In genomic region chr18:58407263-58407648, GRCh38 we compare ENCODE assay signal across 23 cellular contexts.
DNase-seq lines count a peak whose midpoint lies in the region; ATAC-seq, FAIRE-seq and TF ChIP-seq lines count a peak whose summit lies in the region.
"Had no signal": no experiment of that assay in that cellular context is flagged by ENCODE, and none has a peak within 500 bp of the region (broad histone marks: within the 10 kb centered on the region; RNA-seq: fewer than 3 reads in every experiment).

No MANE protein-coding gene starts in this region.

- no peak overlapping the region for H3K4me2 ChIP-seq in astrocyte (ENCODE audit: low read length)
- H3K4me2 ChIP-seq: KMS-11 had no signal

- DNase-seq in right cardiac atrium: no peak
- DNase-seq in Right ventricle myocardium inferior (ENCODE audit: missing footprints): no peak
- DNase-seq in astrocyte (ENCODE audit: low read depth): peak; percentile 14
- DNase-seq in left lobe of liver (ENCODE audit: low spot score): peak; percentile 71
- no peak for DNase-seq in type B pancreatic cell (ENCODE audit: extremely low spot score, unreplicated experiment)
- no peak for DNase-seq in Peyer's patch
- no peak for DNase-seq in activated naive CD4-positive, alpha-beta T cell treated with anti-CD3 and anti-CD28 coated beads, Interleukin-2, amount 10 ng/mL, durations not matched to agents 7 days and 5 days
- DNase-seq in NCI-H526 treated with DMSO at 0.1 percent for 48 hours (lab: John Stamatoyannopoulos, UW): no peak
- DNase-seq: CD4-positive, CD25-positive, alpha-beta regulatory T cell; DND-41; GOT3; HFFc6; NCI-H1048; NCI-H146; NCI-H2081; NCI-H2227 treated with DMSO at 0.1 percent for 48 hours; NCI-H69; OCI-M1; RPMI8226; SJCRH30 had no signal

- no peaks in the 10 kb centered on the region for H3K36me3 ChIP-seq in astrocyte (ENCODE audit: insufficient read depth, low read length)
- H3K36me3 ChIP-seq in Peyer's patch: no peaks in the 10 kb centered on the region
- H3K36me3 ChIP-seq: SJCRH30 had no signal

- H3K36me3 Mint-ChIP-seq in astrocyte (ENCODE audit: low read depth, unreplicated experiment): no peaks in the 10 kb centered on the region
- no peaks in the 10 kb centered on the region for H3K36me3 Mint-ChIP-seq in type B pancreatic cell
- no peaks in the 10 kb centered on the region for H3K36me3 Mint-ChIP-seq in activated naive CD4-positive, alpha-beta T cell treated with anti-CD3 and anti-CD28 coated beads, Interleukin-2, amount 10 ng/mL, durations not matched to agents 7 days and 5 days
- H3K36me3 Mint-ChIP-seq: CD4-positive, CD25-positive, alpha-beta regulatory T cell had no signal

- no peak for TF ChIP-seq CTCF in astrocyte (IDR thresholded peaks at IDR 0.05; ENCODE audit: insufficient read depth, low read depth, low read length)
- no peak for TF ChIP-seq CTCF in type B pancreatic cell (conservative IDR thresholded peaks at IDR 0.05)
- no peak for TF ChIP-seq CTCF in Peyer's patch (IDR thresholded peaks at IDR 0.05)

- H3K27ac Mint-ChIP-seq in astrocyte (ENCODE audit: unreplicated experiment): no peak overlapping the region
- H3K27ac Mint-ChIP-seq in type B pancreatic cell: peak overlapping the region; percentile 66
- H3K27ac Mint-ChIP-seq in activated naive CD4-positive, alpha-beta T cell treated with anti-CD3 and anti-CD28 coated beads, Interleukin-2, amount 10 ng/mL, durations not matched to agents 7 days and 5 days: no peak overlapping the region
- H3K27ac Mint-ChIP-seq: CD4-positive, CD25-positive, alpha-beta regulatory T cell; HFFc6 had no signal

- H3K9me3 ChIP-seq in right cardiac atrium (ENCODE audit: control insufficient read depth, low read length): no peaks in the 10 kb centered on the region
- H3K9me3 ChIP-seq in astrocyte (ENCODE audit: insufficient read depth, low read depth, low read length): no peaks in the 10 kb centered on the region
- H3K9me3 ChIP-seq in Peyer's patch: no peaks in the 10 kb centered on the region
- H3K9me3 ChIP-seq: SJCRH30 had no signal

- ATAC-seq in right cardiac atrium (peak; percentile 38 to 64), Right ventricle myocardium inferior (no peak), left lobe of liver (peak; percentile 43)
- ATAC-seq: GM12878 had no signal

- no peaks in the 10 kb centered on the region for H4K20me1 ChIP-seq in astrocyte (ENCODE audit: insufficient read depth, low read length)

- no peaks in the 10 kb centered on the region for H3K4me1 Mint-ChIP-seq in astrocyte (ENCODE audit: low read depth, unreplicated experiment)
- peaks cover 20% of the 10 kb centered on the region for H3K4me1 Mint-ChIP-seq in type B pancreatic cell (ENCODE audit: unreplicated experiment)
- H3K4me1 Mint-ChIP-seq in activated naive CD4-positive, alpha-beta T cell treated with anti-CD3 and anti-CD28 coated beads, Interleukin-2, amount 10 ng/mL, durations not matched to agents 7 days and 5 days: no peaks in the 10 kb centered on the region
- H3K4me1 Mint-ChIP-seq: CD4-positive, CD25-positive, alpha-beta regulatory T cell had no signal

- no peak for FAIRE-seq in astrocyte (lab: Jason Lieb, UNC)
- FAIRE-seq: G401.6, GM12878 had no signal

- TF ChIP-seq POLR2A in Peyer's patch (IDR thresholded peaks at IDR 0.05): no peak

- H3K4me1 ChIP-seq in right cardiac atrium (ENCODE audit: control insufficient read depth, insufficient read depth, low read length) (peaks cover 5% of the 10 kb centered on the region), astrocyte (ENCODE audit: insufficient read depth, low read length) (no peaks in the 10 kb centered on the region), Peyer's patch (peaks cover 0 to 8% (median 0%) of the 10 kb centered on the region in 4 donors)

- H3K27ac ChIP-seq in right cardiac atrium (ENCODE audit: low read length): no peak overlapping the region
- no peak overlapping the region for H3K27ac ChIP-seq in astrocyte (ENCODE audit: low read depth, low read length)
- H3K27ac ChIP-seq in Peyer's patch: peak overlapping the region in 1 of 4 donors; percentile 57
- H3K27ac ChIP-seq: KMS-11, SJCRH30 had no signal

- no peak overlapping the region for H2AFZ ChIP-seq in astrocyte (ENCODE audit: low read depth, low read length)

- WGBS in right cardiac atrium: 72% methylated on average over 7 of the region's 7 CpGs

- H3K27me3 ChIP-seq in right cardiac atrium (ENCODE audit: control insufficient read depth, insufficient read depth): no peaks in the 10 kb centered on the region
- H3K27me3 ChIP-seq in astrocyte (ENCODE audit: insufficient read depth, low read length): no peaks in the 10 kb centered on the region
- no peaks in the 10 kb centered on the region for H3K27me3 ChIP-seq in Peyer's patch
- H3K27me3 ChIP-seq: SJCRH30 had no signal

- CTCF ChIA-PET in activated naive CD4-positive, alpha-beta T cell treated with anti-CD3 and anti-CD28 coated beads, Interleukin-2, amount 10 ng/mL, durations not matched to agents 7 days and 5 days (lab: Charles Lee): interaction anchor here (1.0 kb wide), 1 partner anchor 357 kb away, joined by 3 read pairs; no protein-coding TSS in a partner anchor

- H3K4me3 Mint-ChIP-seq in astrocyte (ENCODE audit: unreplicated experiment): no peak overlapping the region
- H3K4me3 Mint-ChIP-seq in type B pancreatic cell: no peak overlapping the region
- H3K4me3 Mint-ChIP-seq in activated naive CD4-positive, alpha-beta T cell treated with anti-CD3 and anti-CD28 coated beads, Interleukin-2, amount 10 ng/mL, durations not matched to agents 7 days and 5 days: no peak overlapping the region
- H3K4me3 Mint-ChIP-seq: CD4-positive, CD25-positive, alpha-beta regulatory T cell; HFFc6 had no signal

- intact Hi-C loops in right cardiac atrium (cut with DNase I) (loop anchor here in 1 of 4 donors (10.0 kb wide), 1 partner anchor 88 kb away; no protein-coding TSS in a partner anchor), Right ventricle myocardium inferior (cut with DNase I) (no loop called here)

- peaks cover 13% of the 10 kb centered on the region for H3K27me3 Mint-ChIP-seq in astrocyte (ENCODE audit: low read depth, unreplicated experiment)
- no peaks in the 10 kb centered on the region for H3K27me3 Mint-ChIP-seq in type B pancreatic cell
- H3K27me3 Mint-ChIP-seq in activated naive CD4-positive, alpha-beta T cell treated with anti-CD3 and anti-CD28 coated beads, Interleukin-2, amount 10 ng/mL, durations not matched to agents 7 days and 5 days: no peaks in the 10 kb centered on the region

- H3K9me3 Mint-ChIP-seq in astrocyte (ENCODE audit: unreplicated experiment) (no peaks in the 10 kb centered on the region), type B pancreatic cell (no peaks in the 10 kb centered on the region)
- H3K9me3 Mint-ChIP-seq in activated naive CD4-positive, alpha-beta T cell treated with anti-CD3 and anti-CD28 coated beads, Interleukin-2, amount 10 ng/mL, durations not matched to agents 7 days and 5 days: no peaks in the 10 kb centered on the region
- H3K9me3 Mint-ChIP-seq: CD4-positive, CD25-positive, alpha-beta regulatory T cell; HFFc6 had no signal

- H3K4me3 ChIP-seq in right cardiac atrium (ENCODE audit: low read length): no peak overlapping the region
- H3K4me3 ChIP-seq in astrocyte (ENCODE audit: insufficient read depth, low read depth, low read length): no peak overlapping the region
- no peak overlapping the region for H3K4me3 ChIP-seq in Peyer's patch
- H3K4me3 ChIP-seq: GM12878, SJCRH30 had no signal

- H3K79me2 ChIP-seq in astrocyte (ENCODE audit: insufficient read depth, low read length): no peaks in the 10 kb centered on the region

- H3K9ac ChIP-seq in astrocyte (ENCODE audit: low read length): no peak overlapping the region
- H3K9ac ChIP-seq: KMS-11 had no signal

Comparison
In these comparisons a context has a peak if more than half of its experiments do, and no peak if none do; other contexts are left out.
1. DNase-seq: peak in astrocyte (single experiment) and left lobe of liver (single experiment); none in right cardiac atrium (0 of 3), Right ventricle myocardium inferior (single experiment), type B pancreatic cell (single experiment), Peyer's patch (0 of 3), activated naive CD4-positive, alpha-beta T cell treated with anti-CD3 and anti-CD28 coated beads, Interleukin-2, amount 10 ng/mL, durations not matched to agents 7 days and 5 days (single experiment) and NCI-H526 treated with DMSO at 0.1 percent for 48 hours (single experiment).